In genomic region chr1:218304281-218305039, GRCh38 we compare ENCODE assay signal across 1 cellular context.
TF ChIP-seq lines count a peak whose summit lies in the region.

No MANE protein-coding gene starts in this region.

TF ChIP-seq in K562, 482 proteins besides CTCF, POLR2A, EP300 and RAD21 (continued from another document and continues in another):
- TF ChIP-seq ARID3B (CRISPR knock-in tag; IDR thresholded peaks at IDR 0.05; ENCODE audit: borderline replicate concordance): no peak
- no peak for TF ChIP-seq ZNF696 (CRISPR knock-in tag; conservative IDR thresholded peaks at IDR 0.05)
- no peak for TF ChIP-seq WHSC1 (IDR thresholded peaks at IDR 0.05; ENCODE audit: low read length)
- peak; percentile 22; the same call in 1 of the 2 replicates for TF ChIP-seq HES1 (IDR thresholded peaks at IDR 0.05; ENCODE audit: low read depth)
- TF ChIP-seq PML (IDR thresholded peaks at IDR 0.05; ENCODE audit: low read length): peak; percentile 92
- no peak for TF ChIP-seq XRCC5 (IDR thresholded peaks at IDR 0.05; ENCODE audit: low read depth, low read length)
- no peak for TF ChIP-seq EWSR1 (IDR thresholded peaks at IDR 0.05; ENCODE audit: borderline replicate concordance, low read depth, partially characterized antibody)
- TF ChIP-seq ZEB2 (IDR thresholded peaks at IDR 0.05): no peak; the same call in 1 of the 2 replicates
- peak; percentile 88 for TF ChIP-seq TAL1 (IDR thresholded peaks at IDR 0.05)
- no peak for TF ChIP-seq NFXL1 (CRISPR knock-in tag; IDR thresholded peaks at IDR 0.05)
- TF ChIP-seq ZNF274 (IDR thresholded peaks at IDR 0.05; ENCODE audit: borderline replicate concordance, low read depth, low read length): no peak
- peak; percentile 27; the same call in 1 of the 2 replicates for TF ChIP-seq TOE1 (IDR thresholded peaks at IDR 0.05; ENCODE audit: borderline replicate concordance)
- TF ChIP-seq TOE1 (CRISPR knock-in tag; IDR thresholded peaks at IDR 0.05; ENCODE audit: borderline replicate concordance, low read depth): no peak
- TF ChIP-seq CREB5 (CRISPR knock-in tag; IDR thresholded peaks at IDR 0.05): no peak
- TF ChIP-seq RBM34 (IDR thresholded peaks at IDR 0.05; ENCODE audit: borderline replicate concordance, insufficient read depth, low read length): no peak
- TF ChIP-seq SOX6 (IDR thresholded peaks at IDR 0.05): peak; percentile 89
- no peak for TF ChIP-seq PYGO2 (tag; IDR thresholded peaks at IDR 0.05)
- peak; percentile 82 for TF ChIP-seq SMAD4 (CRISPR knock-in tag; conservative IDR thresholded peaks at IDR 0.05)
- TF ChIP-seq ZNF134 (CRISPR knock-in tag; conservative IDR thresholded peaks at IDR 0.05): 0 out of 2 replicates have a peak, but pooled peaks have one; percentile 30
- TF ChIP-seq ELK3 (CRISPR knock-in tag; IDR thresholded peaks at IDR 0.05): no peak
- no peak for TF ChIP-seq NR0B1 (IDR thresholded peaks at IDR 0.05; ENCODE audit: partially characterized antibody)
- peak; percentile 52 for TF ChIP-seq FOSL1 (tag; conservative IDR thresholded peaks at IDR 0.05)
- TF ChIP-seq MAFG (tag; conservative IDR thresholded peaks at IDR 0.05): no peak
- TF ChIP-seq POLR2B (IDR thresholded peaks at IDR 0.05; ENCODE audit: low read depth, partially characterized antibody): no peak
- TF ChIP-seq NFYB (IDR thresholded peaks at IDR 0.05; ENCODE audit: extremely low read depth, insufficient read length): no peak
- no peak for TF ChIP-seq PTRF (tag; IDR thresholded peaks at IDR 0.05)
- peak; percentile 59 to 98; a peak in 3 of 4 replicates for TF ChIP-seq SRF (CRISPR knock-in tag; IDR thresholded peaks at IDR 0.05)
- TF ChIP-seq NRF1 (conservative IDR thresholded peaks at IDR 0.05 in 1 of 2, IDR thresholded peaks at IDR 0.05 in 1 of 2): peak in 1 of 2 experiments; percentile 42; a peak in 3 of 4 replicates
- TF ChIP-seq ZBTB7A (IDR thresholded peaks at IDR 0.05; ENCODE audit: borderline replicate concordance, control insufficient read depth, low read depth, low read length): no peak; the same call in 1 of the 2 replicates
- peak in 1 of 2 experiments; percentile 90; a peak in 1 of 3 replicates for TF ChIP-seq CBX3 (IDR thresholded peaks at IDR 0.05; ENCODE audit: borderline replicate concordance in 1 of 2, low read length in 2 of 2)
- TF ChIP-seq ZNF830 (CRISPR knock-in tag; IDR thresholded peaks at IDR 0.05): no peak
- no peak for TF ChIP-seq SAFB (IDR thresholded peaks at IDR 0.05; ENCODE audit: borderline replicate concordance, low read depth, low read length)
- TF ChIP-seq THRB (CRISPR knock-in tag; conservative IDR thresholded peaks at IDR 0.05): no peak
- no peak for TF ChIP-seq NR1H2 (CRISPR knock-in tag; IDR thresholded peaks at IDR 0.05)
- no peak for TF ChIP-seq GATAD2B (IDR thresholded peaks at IDR 0.05; ENCODE audit: borderline replicate concordance)
- no peak; the same call in 1 of the 2 replicates for TF ChIP-seq BCOR (IDR thresholded peaks at IDR 0.05)
- TF ChIP-seq FIP1L1 (IDR thresholded peaks at IDR 0.05; ENCODE audit: low read depth, low read length, poor library complexity, severe bottlenecking): no peak
- no peak for TF ChIP-seq SPI1 (IDR thresholded peaks at IDR 0.05; ENCODE audit: borderline replicate concordance, low read depth, low read length)
- TF ChIP-seq CLOCK (CRISPR knock-in tag; IDR thresholded peaks at IDR 0.05; ENCODE audit: borderline replicate concordance): peak; percentile 58; the same call in 1 of the 2 replicates
- TF ChIP-seq CREB1 (IDR thresholded peaks at IDR 0.05): peak; percentile 73; the same call in 1 of the 2 replicates
- TF ChIP-seq CREB1 (CRISPR knock-in tag; IDR thresholded peaks at IDR 0.05): peak; percentile 30; the same call in 1 of the 2 replicates
- peak; percentile 34 for TF ChIP-seq CCNT2 (IDR thresholded peaks at IDR 0.05; ENCODE audit: borderline replicate concordance, extremely low read depth, insufficient read length, low read depth, low read length)
- TF ChIP-seq POU5F1 (IDR thresholded peaks at IDR 0.05; ENCODE audit: borderline replicate concordance, low read depth, low read length, partially characterized antibody): no peak
- no peak for TF ChIP-seq MECOM (CRISPR knock-in tag; IDR thresholded peaks at IDR 0.05)
- TF ChIP-seq ZNF740 (CRISPR knock-in tag; IDR thresholded peaks at IDR 0.05): no peak
- TF ChIP-seq ZNF740 (tag; IDR thresholded peaks at IDR 0.05): no peak
- no peak for TF ChIP-seq MYBL2 (IDR thresholded peaks at IDR 0.05; ENCODE audit: low read depth)
- TF ChIP-seq MYBL2 (CRISPR knock-in tag; IDR thresholded peaks at IDR 0.05; ENCODE audit: borderline replicate concordance): no peak
- TF ChIP-seq CEBPZ (IDR thresholded peaks at IDR 0.05; ENCODE audit: borderline replicate concordance, low read depth, low read length): no peak
- no peak; the same call in 1 of the 2 replicates for TF ChIP-seq NFE2 (IDR thresholded peaks at IDR 0.05; ENCODE audit: low read depth)
- TF ChIP-seq HNRNPK (IDR thresholded peaks at IDR 0.05; ENCODE audit: low read depth, low read length, poor library complexity, severe bottlenecking): no peak
- no peak for TF ChIP-seq FUS (optimal IDR thresholded peaks at IDR 0.05; ENCODE audit: low read depth, low read length)
